Comparison of ENCODE assay signal across 8 cellular contexts in genomic region chr5:136028782-136029742, GRCh38. TPM values are rescaled to one million over a fixed set of nuclear protein-coding genes. Genes with fewer than 3 reads are reported as not detected.
DNase-seq lines count a peak whose midpoint lies in the region; TF ChIP-seq lines count a peak whose summit lies in the region.

TGFBI (plus strand) TSS chr5:136028988; CDS start chr5:136029056, 68 bp downstream.

- TF ChIP-seq CTCF in lower leg skin (IDR thresholded peaks at IDR 0.05) (no peak), testis (IDR thresholded peaks at IDR 0.05) (no peak)

- no peak within 1 kb of the TSS for H3K27ac ChIP-seq in effector memory CD4-positive, alpha-beta T cell (ENCODE audit: insufficient read depth, low read length, poor library complexity, severe bottlenecking)
- peak within 1 kb of the TSS in 1 of 2 donors; percentile 48 for H3K27ac ChIP-seq in testis

- peak within 1 kb of the TSS; percentile 72 for H3K9ac ChIP-seq in NT2/D1 (ENCODE audit: insufficient read length, low read depth)

- TF ChIP-seq POLR2A in lower leg skin (IDR thresholded peaks at IDR 0.05) (no peak), testis (IDR thresholded peaks at IDR 0.05) (no peak)

- H3K36me3 ChIP-seq in NT2/D1 (ENCODE audit: insufficient read depth, insufficient read length, low read length): peaks cover 13% of the 10 kb centered on the region
- H3K36me3 ChIP-seq in effector memory CD4-positive, alpha-beta T cell (ENCODE audit: control insufficient read depth, insufficient read depth, low read length): no peaks in the 10 kb centered on the region
- H3K36me3 ChIP-seq in testis (ENCODE audit: low read depth, missing control alignments): no peaks in the 10 kb centered on the region

- intact Hi-C loops in activated naive CD4-positive, alpha-beta T cell treated with anti-CD3 and anti-CD28 coated beads for 36 hours (cut with micrococcal nuclease): no loop called here
- intact Hi-C loops in lower leg skin (cut with DNase I; ENCODE audit: low total_unique reads): no loop called here
- intact Hi-C loops in testis (cut with DNase I; ENCODE audit: low total_unique reads): no loop called here

- DNase-seq in activated naive CD4-positive, alpha-beta T cell treated with Interleukin-2 at 50 U/mL for 16 hours: peak; percentile 25
- no peak for DNase-seq in activated naive CD4-positive, alpha-beta T cell treated with anti-CD3 and anti-CD28 coated beads for 36 hours
- DNase-seq in NT2/D1 (ENCODE audit: low read depth, low spot score): peak; percentile 39
- DNase-seq in effector memory CD4-positive, alpha-beta T cell: peak in 2 of 3 donors; percentile 2 to 18
- DNase-seq in lower leg skin (ENCODE audit: low spot score in 2 of 2): peak; percentile 71 to 93
- peak; percentile 63 for DNase-seq in testis
- no peak for DNase-seq in NCI-H1105 treated with DMSO at 0.1 percent for 48 hours (lab: John Stamatoyannopoulos, UW)
- no peak for DNase-seq in NCI-H2107 (lab: John Stamatoyannopoulos, UW)

- peaks cover 44% of the 10 kb centered on the region for H3K27me3 ChIP-seq in NT2/D1 (ENCODE audit: insufficient read depth, insufficient read length)
- H3K27me3 ChIP-seq in effector memory CD4-positive, alpha-beta T cell (replicated peaks; ENCODE audit: control insufficient read depth, insufficient read depth, low read length, poor library complexity, severe bottlenecking): peaks cover 5% of the 10 kb centered on the region
- H3K27me3 ChIP-seq in testis: no peaks in the 10 kb centered on the region

- H3K4me3 ChIP-seq in NT2/D1 (ENCODE audit: insufficient read length, low read depth): peak within 1 kb of the TSS; percentile 47
- H3K4me3 ChIP-seq in effector memory CD4-positive, alpha-beta T cell (ENCODE audit: insufficient read depth, low read depth, low read length, poor library complexity, severe bottlenecking): peak within 1 kb of the TSS; percentile 23
- H3K4me3 ChIP-seq in lower leg skin (ENCODE audit: low read depth, poor library complexity, severe bottlenecking): peak within 1 kb of the TSS; percentile 26
- H3K4me3 ChIP-seq in testis: peak within 1 kb of the TSS; percentile 49 to 58

- WGBS in lower leg skin, 2 donors: 8 to 10% methylated on average over 41 to 42 of the region's 68 CpGs
- WGBS in testis, 2 donors: 8 to 10% methylated on average over 31 to 61 of the region's 68 CpGs

- H3K9me3 Mint-ChIP-seq in activated naive CD4-positive, alpha-beta T cell treated with anti-CD3 and anti-CD28 coated beads for 36 hours: no peaks in the 10 kb centered on the region

- no peak within 1 kb of the TSS for H3K27ac Mint-ChIP-seq in activated naive CD4-positive, alpha-beta T cell treated with anti-CD3 and anti-CD28 coated beads for 36 hours

- CTCF ChIA-PET in activated naive CD4-positive, alpha-beta T cell treated with anti-CD3 and anti-CD28 coated beads for 36 hours (lab: Charles Lee): no interaction called here

- no peaks in the 10 kb centered on the region for H3K36me3 Mint-ChIP-seq in activated naive CD4-positive, alpha-beta T cell treated with anti-CD3 and anti-CD28 coated beads for 36 hours (ENCODE audit: low read depth)

- H3K9me3 ChIP-seq in NT2/D1 (ENCODE audit: insufficient read depth, low read length) (no peaks in the 10 kb centered on the region), testis (no peaks in the 10 kb centered on the region)
- H3K9me3 ChIP-seq in effector memory CD4-positive, alpha-beta T cell (ENCODE audit: control insufficient read depth, low read length): no peaks in the 10 kb centered on the region

- H3K27me3 Mint-ChIP-seq in activated naive CD4-positive, alpha-beta T cell treated with anti-CD3 and anti-CD28 coated beads for 36 hours (ENCODE audit: low read depth): peaks cover 18% of the 10 kb centered on the region

- H3K4me1 ChIP-seq in NT2/D1 (ENCODE audit: insufficient read depth, insufficient read length) (no peaks in the 10 kb centered on the region), testis (peaks cover 6% of the 10 kb centered on the region)
- H3K4me1 ChIP-seq in effector memory CD4-positive, alpha-beta T cell (ENCODE audit: control insufficient read depth, insufficient read depth, low read length, poor library complexity, severe bottlenecking): no peaks in the 10 kb centered on the region

- no peaks in the 10 kb centered on the region for H3K4me1 Mint-ChIP-seq in activated naive CD4-positive, alpha-beta T cell treated with anti-CD3 and anti-CD28 coated beads for 36 hours (ENCODE audit: low read depth)

- H3K4me3 Mint-ChIP-seq in activated naive CD4-positive, alpha-beta T cell treated with anti-CD3 and anti-CD28 coated beads for 36 hours: no peak within 1 kb of the TSS

RNA-seq across cellular contexts. Expression of gene TGFBI, which starts in this region (rescaled TPM):
- total RNA-seq in activated naive CD4-positive, alpha-beta T cell treated with anti-CD3 and anti-CD28 coated beads for 36 hours: not detected
- total RNA-seq in lower leg skin (100 to 1,000 TPM; 312 to 829 (median 484) TPM), testis (10 to 100 TPM in 1 of 2 donors, 1 to 10 TPM in 1; 9.0 to 15.4 TPM)
- polyA plus RNA-seq in testis (ENCODE audit: insufficient read depth, low read depth, low replicate concordance): 77.2 TPM

Comparison
In these comparisons a context has a peak if more than half of its experiments do, and no peak if none do; other contexts are left out.
1. RNA of gene TGFBI (total RNA-seq): 312 to 829 TPM in lower leg skin; 9.0 to 15.4 TPM in testis and not detected in activated naive CD4-positive, alpha-beta T cell treated with anti-CD3 and anti-CD28 coated beads for 36 hours; every median in the first group is over 10 times any median in the second.
2. DNase-seq: peak in activated naive CD4-positive, alpha-beta T cell treated with Interleukin-2 at 50 U/mL for 16 hours (single experiment), NT2/D1 (single experiment), effector memory CD4-positive, alpha-beta T cell (2 of 3), lower leg skin (2 of 2) and testis (single experiment); none in activated naive CD4-positive, alpha-beta T cell treated with anti-CD3 and anti-CD28 coated beads for 36 hours (single experiment), NCI-H1105 treated with DMSO at 0.1 percent for 48 hours (single experiment) and NCI-H2107 (single experiment).
3. Peak in every context shown above with its lines, with median percentiles within 50 percentile points of each other: H3K4me3 ChIP-seq.